18 cellular contexts compared by ENCODE assay signal in the genomic region with DNA sequence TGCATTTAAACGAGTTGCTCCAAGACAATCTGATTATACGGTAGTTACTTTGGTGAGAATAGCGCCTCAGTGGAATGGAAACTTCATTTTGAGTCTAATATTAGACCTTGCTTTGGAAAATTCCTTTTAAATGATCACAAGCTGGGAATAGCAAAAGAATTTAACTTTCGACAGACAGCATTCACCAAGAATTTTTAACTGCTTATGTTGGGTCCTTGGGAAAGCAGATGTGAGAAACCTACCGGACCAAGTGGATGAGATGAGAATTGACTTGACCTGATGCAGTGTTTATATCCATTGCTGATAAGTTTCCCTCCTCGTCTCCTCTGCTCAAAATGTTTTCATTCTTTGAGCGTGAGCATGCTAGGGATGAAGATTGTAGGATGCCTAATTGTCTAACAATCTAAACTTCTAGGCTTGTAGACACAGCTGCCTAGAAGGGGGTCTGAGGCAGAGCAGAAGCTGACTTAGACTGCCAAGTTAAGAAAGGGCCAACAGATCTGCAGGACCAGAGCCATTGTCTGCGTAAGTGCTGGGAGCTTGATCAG.
DNase-seq lines count a peak whose midpoint lies in the region; ATAC-seq, FAIRE-seq and TF ChIP-seq lines count a peak whose summit lies in the region.
"Had no signal": no experiment of that assay in that cellular context is flagged by ENCODE, and none has a peak within 500 bp of the region (broad histone marks: within the 10 kb centered on the region; RNA-seq: fewer than 3 reads in every experiment).

No MANE protein-coding gene starts in this region.

- H3F3A ChIP-seq in SK-N-SH (replicated peaks; ENCODE audit: insufficient read depth) = no peaks in the 10 kb centered on the region

- H3K4me3 ChIP-seq in SK-N-SH (ENCODE audit: low read depth in 2 of 2, low read length in 1 of 2) = no peak overlapping the region
- no peak overlapping the region for H3K4me3 ChIP-seq in astrocyte (ENCODE audit: insufficient read depth, low read depth, low read length)
- no peak overlapping the region for H3K4me3 ChIP-seq in fibroblast of villous mesenchyme (ENCODE audit: low read depth, low read length)
- H3K4me3 ChIP-seq in tibial artery = peak overlapping the region; percentile 15 to 33
- no peak overlapping the region for H3K4me3 ChIP-seq in CD8-positive, alpha-beta T cell (ENCODE audit: low read depth, low read length)
- no peak overlapping the region for H3K4me3 ChIP-seq in SJCRH30
- H3K4me3 ChIP-seq: mucosa of descending colon had no signal

- no peaks in the 10 kb centered on the region for H3K9me2 ChIP-seq in SK-N-SH

- H4K20me1 ChIP-seq in SK-N-SH (ENCODE audit: insufficient read depth) (no peaks in the 10 kb centered on the region), astrocyte (ENCODE audit: insufficient read depth, low read length) (no peaks in the 10 kb centered on the region)

- H3K27me3 ChIP-seq in SK-N-SH (ENCODE audit: insufficient read depth) (no peaks in the 10 kb centered on the region), astrocyte (ENCODE audit: insufficient read depth, low read length) (no peaks in the 10 kb centered on the region), tibial artery (no peaks in the 10 kb centered on the region), SJCRH30 (no peaks in the 10 kb centered on the region)
- no peaks in the 10 kb centered on the region for H3K27me3 ChIP-seq in CD8-positive, alpha-beta T cell (ENCODE audit: insufficient read depth, low read length)

- H3K27me3 Mint-ChIP-seq in astrocyte (ENCODE audit: low read depth, unreplicated experiment) = no peaks in the 10 kb centered on the region
- H3K27me3 Mint-ChIP-seq in CD8-positive, alpha-beta T cell (ENCODE audit: low read depth) = no peaks in the 10 kb centered on the region
- H3K27me3 Mint-ChIP-seq: stimulated activated naive CD8-positive, alpha-beta T cell treated with anti-CD3 and anti-CD28 coated beads, Interleukin-15, Interleukin-2, amounts not matched to agents 100 ng/mL and 50 ng/mL, for 24 hours had no signal

- H3K9me3 ChIP-seq in SK-N-SH (no peaks in the 10 kb centered on the region), astrocyte (ENCODE audit: insufficient read depth, low read depth, low read length) (no peaks in the 10 kb centered on the region), tibial artery (no peaks in the 10 kb centered on the region), SJCRH30 (replicated peaks) (no peaks in the 10 kb centered on the region)
- H3K9me3 ChIP-seq in CD8-positive, alpha-beta T cell (ENCODE audit: low read length) = no peaks in the 10 kb centered on the region
- H3K9me3 ChIP-seq: mucosa of descending colon had no signal

- ATAC-seq in SK-N-SH treated with all-trans-retinoic acid at 6 μM for 48 hours = peak; percentile 27; the same call in 2 of the 3 replicates
- ATAC-seq in CD8-positive, alpha-beta T cell = no peak
- ATAC-seq: mucosa of descending colon had no signal

- no peak overlapping the region for H3K27ac Mint-ChIP-seq in astrocyte (ENCODE audit: unreplicated experiment)
- H3K27ac Mint-ChIP-seq in CD8-positive, alpha-beta T cell = no peak overlapping the region
- H3K27ac Mint-ChIP-seq: activated T-helper 2 cell treated with anti-CD3 and anti-CD28 coated beads, Interferon-gamma antibody, Interleukin-2, Interleukin-4, amounts not matched to agents 10 μg/mL and 5 μg/mL and 100 μg/mL, durations not matched to agents 14 hours and 24 hours and 36 hours; brain; stimulated activated naive CD8-positive, alpha-beta T cell treated with anti-CD3 and anti-CD28 coated beads, Interleukin-15, Interleukin-2, amounts not matched to agents 100 ng/mL and 50 ng/mL, for 24 hours had no signal

- no peak overlapping the region for H3K9ac ChIP-seq in SK-N-SH
- H3K9ac ChIP-seq in astrocyte (ENCODE audit: low read length) = peak overlapping the region; percentile 77
- H3K9ac ChIP-seq: parathyroid adenoma had no signal

- no peaks in the 10 kb centered on the region for H3K36me3 ChIP-seq in SK-N-SH (replicated peaks in 1 of 2; ENCODE audit: control insufficient read depth in 1 of 2, insufficient read depth in 2 of 2, low read length in 1 of 2)
- no peaks in the 10 kb centered on the region for H3K36me3 ChIP-seq in astrocyte (ENCODE audit: insufficient read depth, low read length)
- H3K36me3 ChIP-seq in tibial artery = no peaks in the 10 kb centered on the region
- H3K36me3 ChIP-seq in CD8-positive, alpha-beta T cell (ENCODE audit: insufficient read depth, low read length) = no peaks in the 10 kb centered on the region
- no peaks in the 10 kb centered on the region for H3K36me3 ChIP-seq in SJCRH30

- TF ChIP-seq CTCF in SK-N-SH (IDR thresholded peaks at IDR 0.05) (no peak), astrocyte (IDR thresholded peaks at IDR 0.05; ENCODE audit: insufficient read depth, low read depth, low read length) (no peak), fibroblast of villous mesenchyme (IDR thresholded peaks at IDR 0.05; ENCODE audit: insufficient read depth, low read depth, low read length) (no peak), tibial artery (IDR thresholded peaks at IDR 0.05) (no peak)
- TF ChIP-seq CTCF in CD8-positive, alpha-beta T cell (IDR thresholded peaks at IDR 0.05) = no peak

- H3K27ac ChIP-seq in SK-N-SH (ENCODE audit: low read depth in 2 of 2, low read length in 1 of 2) = no peak overlapping the region
- peak overlapping the region; percentile 91 for H3K27ac ChIP-seq in astrocyte (ENCODE audit: low read depth, low read length)
- H3K27ac ChIP-seq in tibial artery = peak overlapping the region; percentile 68 to 76
- H3K27ac ChIP-seq in CD8-positive, alpha-beta T cell (ENCODE audit: low read depth, low read length) = no peak overlapping the region
- H3K27ac ChIP-seq in SJCRH30 = no peak overlapping the region
- H3K27ac ChIP-seq: 22Rv1, parathyroid adenoma, VCaP had no signal

- intact Hi-C loops in tibial artery (cut with DNase I; ENCODE audit: low total_unique reads) = no loop called here
- intact Hi-C loops in CD8-positive, alpha-beta T cell (cut with DNase I, micrococcal nuclease) = no loop called here

- no peak for TF ChIP-seq EP300 in SK-N-SH (IDR thresholded peaks at IDR 0.05; ENCODE audit: borderline replicate concordance in 1 of 2, low read depth in 1 of 2, low read length in 1 of 2)

- FAIRE-seq in astrocyte (lab: Jason Lieb, UNC) = peak; percentile 99

- CTCF ChIA-PET in SK-N-SH (lab: Yijun Ruan, JAX) = interaction anchor here (0.8 to 2.8 kb wide), 2 partner anchors 46 to 128 kb away, joined by 3 to 11 read pairs; partner anchors contain the start of gene CNNM2
- CTCF ChIA-PET in CD8-positive, alpha-beta T cell (lab: Charles Lee) = no interaction called here

- POLR2A ChIA-PET in SK-N-SH (lab: Yijun Ruan, JAX) = no interaction called here
- POLR2A ChIA-PET in CD8-positive, alpha-beta T cell (lab: Charles Lee) = interaction anchor here (0.6 to 2.5 kb wide), 3 partner anchors 9 to 276 kb away, joined by 3 to 5 read pairs (median 3); no protein-coding TSS in a partner anchor

- H3K4me2 ChIP-seq in SK-N-SH (no peak overlapping the region), astrocyte (ENCODE audit: low read length) (peak overlapping the region; percentile 48)

- H3K36me3 Mint-ChIP-seq in astrocyte (ENCODE audit: low read depth, unreplicated experiment) = no peaks in the 10 kb centered on the region
- peaks cover 10% of the 10 kb centered on the region for H3K36me3 Mint-ChIP-seq in CD8-positive, alpha-beta T cell

- H3K9me3 Mint-ChIP-seq in astrocyte (ENCODE audit: unreplicated experiment) = no peaks in the 10 kb centered on the region
- H3K9me3 Mint-ChIP-seq in CD8-positive, alpha-beta T cell = no peaks in the 10 kb centered on the region
- H3K9me3 Mint-ChIP-seq: activated T-helper 2 cell treated with anti-CD3 and anti-CD28 coated beads, Interferon-gamma antibody, Interleukin-2, Interleukin-4, amounts not matched to agents 10 μg/mL and 5 μg/mL and 100 μg/mL, durations not matched to agents 14 hours and 24 hours and 36 hours; brain; stimulated activated naive CD8-positive, alpha-beta T cell treated with anti-CD3 and anti-CD28 coated beads, Interleukin-15, Interleukin-2, amounts not matched to agents 100 ng/mL and 50 ng/mL, for 24 hours had no signal

- no peak for TF ChIP-seq RAD21 in SK-N-SH (IDR thresholded peaks at IDR 0.05; ENCODE audit: low read length)

- 78% methylated on average over 8 of the region's 8 CpGs for WGBS in SK-N-SH (ENCODE audit: low lambda C conversion rate)

- H3K4me1 Mint-ChIP-seq in astrocyte (ENCODE audit: low read depth, unreplicated experiment) = peaks cover 31% of the 10 kb centered on the region
- H3K4me1 Mint-ChIP-seq in CD8-positive, alpha-beta T cell (ENCODE audit: low read depth) = no peaks in the 10 kb centered on the region

- H2AFZ ChIP-seq in SK-N-SH (ENCODE audit: low read depth) (no peak overlapping the region), astrocyte (ENCODE audit: low read depth, low read length) (no peak overlapping the region)
- H2AFZ ChIP-seq: parathyroid adenoma had no signal

- no peaks in the 10 kb centered on the region for H3K79me2 ChIP-seq in SK-N-SH (ENCODE audit: insufficient read depth)
- no peaks in the 10 kb centered on the region for H3K79me2 ChIP-seq in astrocyte (ENCODE audit: insufficient read depth, low read length)

- peak overlapping the region; percentile 51 for H3K4me3 Mint-ChIP-seq in astrocyte (ENCODE audit: unreplicated experiment)
- H3K4me3 Mint-ChIP-seq in CD8-positive, alpha-beta T cell = no peak overlapping the region
- H3K4me3 Mint-ChIP-seq: brain; stimulated activated naive CD8-positive, alpha-beta T cell treated with anti-CD3 and anti-CD28 coated beads, Interleukin-15, Interleukin-2, amounts not matched to agents 100 ng/mL and 50 ng/mL, for 24 hours had no signal

- no peaks in the 10 kb centered on the region for H3K4me1 ChIP-seq in SK-N-SH (ENCODE audit: control insufficient read depth in 1 of 2, insufficient read depth in 2 of 2, low read depth in 1 of 2, low read length in 1 of 2)
- peaks cover 21% of the 10 kb centered on the region for H3K4me1 ChIP-seq in astrocyte (ENCODE audit: insufficient read depth, low read length)
- H3K4me1 ChIP-seq in tibial artery = peaks cover 0 to 69% (median 38%) of the 10 kb centered on the region in 4 donors
- no peaks in the 10 kb centered on the region for H3K4me1 ChIP-seq in CD8-positive, alpha-beta T cell (ENCODE audit: insufficient read depth, low read length)
- no peaks in the 10 kb centered on the region for H3K4me1 ChIP-seq in SJCRH30

- DNase-seq in SK-N-SH = no peak
- peak; percentile 87 for DNase-seq in astrocyte (ENCODE audit: low read depth)
- DNase-seq in fibroblast of villous mesenchyme (ENCODE audit: low read depth) = peak; percentile 85
- DNase-seq in tibial artery = no peak
- DNase-seq in CD8-positive, alpha-beta T cell = no peak
- no peak for DNase-seq in SJCRH30
- DNase-seq in NCI-H128 (lab: John Stamatoyannopoulos, UW; ENCODE audit: unreplicated experiment) = no peak
- DNase-seq: mucosa of descending colon, NCI-H2029, NCI-H524 treated with DMSO at 0.1 percent for 48 hours, OCI-M1 had no signal

TF ChIP-seq in SK-N-SH, 30 proteins besides CTCF, POLR2A, EP300 and RAD21 (continues in another document):
- no peak for TF ChIP-seq MEF2A (IDR thresholded peaks at IDR 0.05; ENCODE audit: borderline replicate concordance, low read depth)
- TF ChIP-seq RFX5 (IDR thresholded peaks at IDR 0.05; ENCODE audit: low read length) = no peak
- no peak for TF ChIP-seq FOSL2 (IDR thresholded peaks at IDR 0.05; ENCODE audit: borderline replicate concordance, low read depth)
- TF ChIP-seq POLR2AphosphoS5 (IDR thresholded peaks at IDR 0.05; ENCODE audit: low read depth, low read length) = no peak

Comparison
In these comparisons a context has a peak if more than half of its experiments do, and no peak if none do; other contexts are left out.
1. DNase-seq: peak in astrocyte (single experiment) and fibroblast of villous mesenchyme (single experiment); none in SK-N-SH (single experiment), tibial artery (0 of 2), CD8-positive, alpha-beta T cell (0 of 7), SJCRH30 (0 of 2) and NCI-H128 (single experiment).
2. H3K27ac ChIP-seq: peak in astrocyte (single experiment) and tibial artery (2 of 2); none in SK-N-SH (0 of 2), CD8-positive, alpha-beta T cell (single experiment) and SJCRH30 (single experiment).
3. H3K4me3 ChIP-seq: peak in tibial artery (2 of 2); none in SK-N-SH (0 of 2), astrocyte (single experiment), fibroblast of villous mesenchyme (single experiment), CD8-positive, alpha-beta T cell (single experiment) and SJCRH30 (single experiment).